18 cellular contexts compared by ENCODE assay signal in the genomic region with DNA sequence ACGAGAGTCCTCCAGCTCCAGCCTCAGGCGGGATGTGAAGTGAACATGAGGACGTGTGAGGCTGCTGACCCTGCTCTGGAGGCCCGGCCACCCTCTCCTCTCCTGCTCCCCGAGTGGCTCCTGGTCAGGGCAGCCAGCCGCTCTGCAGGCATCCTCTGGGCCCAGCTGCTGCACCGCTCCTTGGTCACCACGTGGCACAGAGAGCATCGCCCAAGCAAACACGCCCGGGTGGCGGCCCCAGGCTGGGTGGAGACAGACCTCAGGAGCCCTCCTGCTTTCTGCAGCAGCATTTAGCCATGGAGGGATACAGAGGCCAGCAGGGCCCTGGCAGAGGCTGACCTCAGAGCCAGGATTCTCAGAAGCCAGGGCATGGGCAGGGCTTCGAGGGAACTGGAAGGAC.
DNase-seq lines count a peak whose midpoint lies in the region; ATAC-seq and TF ChIP-seq lines count a peak whose summit lies in the region.
"Had no signal": no experiment of that assay in that cellular context is flagged by ENCODE, and none has a peak within 500 bp of the region (broad histone marks: within the 10 kb centered on the region; RNA-seq: fewer than 3 reads in every experiment).

No MANE protein-coding gene starts in this region.

- H4K8ac ChIP-seq in IMR-90 (ENCODE audit: low read depth in 2 of 2, low read length in 2 of 2) (no peak overlapping the region), neuronal stem cell (ENCODE audit: low read depth, low read length) (no peak overlapping the region)

- POLR2A ChIA-PET in IMR-90 (lab: Charles Lee; ENCODE audit: unreplicated experiment): no interaction called here
- POLR2A ChIA-PET in WTC11 (lab: Charles Lee): no interaction called here

- no peak overlapping the region for H3K18ac ChIP-seq in IMR-90 (ENCODE audit: low read depth, low read length)
- H3K18ac ChIP-seq in neuronal stem cell (ENCODE audit: low read length): no peak overlapping the region

- dilution Hi-C loops in IMR-90 (cut with HindIII; ENCODE audit: low sequenced_read_pairs, unreplicated experiment): no loop called here

- no peak overlapping the region for H3K14ac ChIP-seq in IMR-90 (replicated peaks; ENCODE audit: low read depth, low read length)
- H3K14ac ChIP-seq in neuronal stem cell (ENCODE audit: low read length): no peak overlapping the region

- TF ChIP-seq POLR2A in IMR-90 (IDR thresholded peaks at IDR 0.05; ENCODE audit: low read depth, low read length): no peak

- H3K4me1 ChIP-seq in IMR-90 (ENCODE audit: control insufficient read depth, insufficient read depth, low read length): peaks cover 3% of the 10 kb centered on the region
- H3K4me1 ChIP-seq in neuronal stem cell (ENCODE audit: control insufficient read depth in 2 of 2, insufficient read depth in 1 of 2, low read depth in 1 of 2, low read length in 2 of 2): peaks cover 0 to 3% of the 10 kb centered on the region in 2 donors
- H3K4me1 ChIP-seq: HAP-1 had no signal

- H4K20me1 ChIP-seq in IMR-90 (ENCODE audit: insufficient read depth, low read length): peaks cover 5% of the 10 kb centered on the region

- H2AK5ac ChIP-seq in IMR-90 (ENCODE audit: low read depth, low read length) (no peak overlapping the region), neuronal stem cell (ENCODE audit: low read depth, low read length) (no peak overlapping the region)

- no peaks in the 10 kb centered on the region for H3K36me3 Mint-ChIP-seq in WTC11
- H3K36me3 Mint-ChIP-seq: CD8-positive, alpha-beta memory T cell had no signal

- peaks cover 0 to 18% of the 10 kb centered on the region in 2 experiments; a peak in 1 of 4 replicates for H3K79me1 ChIP-seq in IMR-90 (ENCODE audit: low read depth in 1 of 2, low read length in 2 of 2)
- H3K79me1 ChIP-seq in neuronal stem cell (ENCODE audit: low read depth, low read length): peaks cover 3% of the 10 kb centered on the region

- no peaks in the 10 kb centered on the region for H3K9me3 ChIP-seq in IMR-90 (ENCODE audit: control insufficient read depth, insufficient read depth, low read length)
- H3K9me3 ChIP-seq in neuronal stem cell (replicated peaks in 1 of 2; ENCODE audit: control insufficient read depth in 2 of 2, insufficient read depth in 1 of 2, low read depth in 1 of 2, low read length in 2 of 2): no peaks in the 10 kb centered on the region
- H3K9me3 ChIP-seq: BLaER1, HAP-1 had no signal

- H3K4me3 ChIP-seq in IMR-90 (ENCODE audit: insufficient read depth, low read depth, low read length) (no peak overlapping the region), neuronal stem cell (ENCODE audit: low read length in 2 of 2) (no peak overlapping the region), H7 (ENCODE audit: insufficient read depth, low read depth, low read length) (no peak overlapping the region)
- H3K4me3 ChIP-seq: BLaER1, GM12878, GM23248, HAP-1 had no signal

- H3K36me3 ChIP-seq in IMR-90 (ENCODE audit: control insufficient read depth, insufficient read depth, low read length) (peaks cover 31% of the 10 kb centered on the region), neuronal stem cell (replicated peaks in 1 of 2; ENCODE audit: control insufficient read depth in 2 of 2, insufficient read depth in 2 of 2, low read length in 2 of 2) (peaks cover 12 to 80% of the 10 kb centered on the region in 2 donors), H7 (replicated peaks; ENCODE audit: control insufficient read depth, insufficient read depth, low read length) (peaks cover 4% of the 10 kb centered on the region)

- CTCF ChIA-PET in IMR-90 (lab: Yijun Ruan, JAX): no interaction called here
- CTCF ChIA-PET in WTC11 (lab: Charles Lee): no interaction called here

- no TSS peak for BruUV-seq in IMR-90 (replicated peaks; lab: Mats Ljungman, UMichigan)

- H3K9me1 ChIP-seq in IMR-90 (ENCODE audit: insufficient read depth, low read length): 0 out of 2 replicates have a peak, but pooled peaks cover 3% of the 10 kb centered on the region

- H3K4me3 Mint-ChIP-seq in WTC11: no peak overlapping the region
- H3K4me3 Mint-ChIP-seq: B cell; CD4-positive, alpha-beta T cell; CD8-positive, alpha-beta memory T cell had no signal

- WGBS in IMR-90 (ENCODE audit: extremely low coverage in 2 of 2, insufficient read length in 1 of 2), 2 experiments: 94% methylated on average over 6 of the region's 13 CpGs; no CpG with 5 or more reads in 1 of the 2 experiments
- WGBS in neuronal stem cell (ENCODE audit: extremely low coverage in 2 of 2, insufficient read length in 2 of 2, insufficient replicate concordance in 1 of 2), 2 donors: no CpG with 5 or more reads among the region's 13 CpGs

- no peak for TF ChIP-seq CTCF in IMR-90 (conservative IDR thresholded peaks at IDR 0.05; ENCODE audit: low read depth, low read length)
- no peak for TF ChIP-seq CTCF in WTC11 (IDR thresholded peaks at IDR 0.05)

- H2AFZ ChIP-seq in IMR-90 (replicated peaks; ENCODE audit: low read length, poor library complexity): no peak overlapping the region
- H2AFZ ChIP-seq in neuronal stem cell (ENCODE audit: low read length): no peak overlapping the region
- H2AFZ ChIP-seq: GM23248 had no signal

- H3K56ac ChIP-seq in IMR-90 (ENCODE audit: extremely low read depth, insufficient read depth, low read length): no peak overlapping the region

- no peak overlapping the region for H2BK20ac ChIP-seq in IMR-90 (ENCODE audit: low read depth, low read length)

- no peaks in the 10 kb centered on the region for H3K27me3 ChIP-seq in IMR-90 (ENCODE audit: control insufficient read depth, insufficient read depth, low read length)
- no peaks in the 10 kb centered on the region for H3K27me3 ChIP-seq in neuronal stem cell (ENCODE audit: control insufficient read depth in 3 of 3, insufficient read depth in 3 of 3, low read depth in 1 of 3, low read length in 3 of 3)
- H3K27me3 ChIP-seq in H7 (ENCODE audit: control insufficient read depth, insufficient read depth, low read length): no peaks in the 10 kb centered on the region
- H3K27me3 ChIP-seq: BLaER1 had no signal

- no peak overlapping the region for H2BK12ac ChIP-seq in neuronal stem cell (ENCODE audit: low read length)

- no peak for TF ChIP-seq RAD21 in IMR-90 (IDR thresholded peaks at IDR 0.05; ENCODE audit: low read length)

- H4K5ac ChIP-seq in IMR-90 (ENCODE audit: low read depth, low read length): no peak overlapping the region

- H3K23ac ChIP-seq in IMR-90 (ENCODE audit: low read depth, low read length) (no peak overlapping the region), neuronal stem cell (ENCODE audit: low read depth, low read length, poor library complexity) (no peak overlapping the region)

- intact Hi-C loops in IMR-90 (cut with micrococcal nuclease): no loop called here

- ATAC-seq in IMR-90 (ENCODE audit: low read depth) (no peak), WTC11 (no peak)
- ATAC-seq: GM12878 had no signal

- H3K4ac ChIP-seq in IMR-90 (ENCODE audit: low read depth, low read length): no peak overlapping the region
- no peak overlapping the region for H3K4ac ChIP-seq in neuronal stem cell (ENCODE audit: low read length)

- H3K27ac Mint-ChIP-seq in WTC11: no peak overlapping the region
- H3K27ac Mint-ChIP-seq: B cell; CD4-positive, alpha-beta T cell; CD8-positive, alpha-beta memory T cell had no signal

- peaks cover 2% of the 10 kb centered on the region; the same call in 1 of the 2 replicates for H3K4me1 Mint-ChIP-seq in WTC11
- H3K4me1 Mint-ChIP-seq: B cell; CD8-positive, alpha-beta memory T cell had no signal

- in situ Hi-C loops in IMR-90 (cut with MboI; ENCODE audit: low sequenced_read_pairs): loop anchor here (25.0 kb wide), 1 partner anchor 604 kb away; no protein-coding TSS in a partner anchor

- no peak overlapping the region for H2BK120ac ChIP-seq in IMR-90 (ENCODE audit: low read depth, low read length)
- H2BK120ac ChIP-seq in neuronal stem cell (ENCODE audit: low read depth, low read length): no peak overlapping the region

- no peaks in the 10 kb centered on the region for H3K27me3 Mint-ChIP-seq in WTC11 (ENCODE audit: low read depth)
- H3K27me3 Mint-ChIP-seq: B cell; CD4-positive, alpha-beta T cell; CD8-positive, alpha-beta memory T cell had no signal

- no peak overlapping the region for H2BK5ac ChIP-seq in IMR-90 (ENCODE audit: low read depth, low read length, poor library complexity, severe bottlenecking)
- H2BK5ac ChIP-seq in neuronal stem cell (ENCODE audit: low read length): no peak overlapping the region

- H4K91ac ChIP-seq in IMR-90 (ENCODE audit: insufficient read depth, low read depth, low read length): no peak overlapping the region
- no peak overlapping the region for H4K91ac ChIP-seq in neuronal stem cell (ENCODE audit: low read depth, low read length, poor library complexity)

- DNase-seq in IMR-90: no peak
- no peak for DNase-seq in neuronal stem cell (ENCODE audit: low spot score)
- DNase-seq in NCI-H146 (lab: John Stamatoyannopoulos, UW): no peak
- DNase-seq in H7: no peak
- DNase-seq in WTC11 (ENCODE audit: low spot score): no peak
- DNase-seq: CD4-positive, alpha-beta T cell; CD8-positive, alpha-beta memory T cell; DMS 273 treated with DMSO at 0.1 percent for 48 hours; DMS79; EL; GDM1; GM23248 had no signal

- H3K27ac ChIP-seq in IMR-90 (ENCODE audit: insufficient read depth, low read length) (no peak overlapping the region), angular gyrus (ENCODE audit: low read depth, low read length) (peak overlapping the region; percentile 15), neuronal stem cell (replicated peaks; ENCODE audit: low read length) (no peak overlapping the region)
- H3K27ac ChIP-seq: BLaER1, C4-2B, GM23248 had no signal

- H3K9ac ChIP-seq in IMR-90 (ENCODE audit: low read depth, low read length) (no peak overlapping the region), neuronal stem cell (ENCODE audit: low read depth, low read length, poor library complexity) (peak overlapping the region; percentile 36)
- H3K9ac ChIP-seq: BLaER1, GM23248 had no signal

- H3K4me2 ChIP-seq in IMR-90 (ENCODE audit: low read depth, low read length) (no peak overlapping the region), neuronal stem cell (ENCODE audit: insufficient read depth, low read length, poor library complexity, severe bottlenecking) (no peak overlapping the region)
- H3K4me2 ChIP-seq: BLaER1 had no signal

- no peak overlapping the region for H2BK15ac ChIP-seq in IMR-90 (ENCODE audit: low read depth, low read length)
- no peak overlapping the region for H2BK15ac ChIP-seq in neuronal stem cell (ENCODE audit: low read length)

- peak overlapping the region; percentile 42 for H2AK9ac ChIP-seq in IMR-90 (replicated peaks; ENCODE audit: low read depth, low read length, poor library complexity)

- H3K9me3 Mint-ChIP-seq in WTC11: no peaks in the 10 kb centered on the region
- H3K9me3 Mint-ChIP-seq: CD4-positive, alpha-beta T cell; CD8-positive, alpha-beta memory T cell had no signal

TF ChIP-seq in IMR-90, 13 proteins besides CTCF, POLR2A, EP300 and RAD21 (continues in another document):
- TF ChIP-seq CEBPB (IDR thresholded peaks at IDR 0.05; ENCODE audit: low read depth, low read length): no peak

TF ChIP-seq in WTC11, 78 proteins besides CTCF, POLR2A, EP300 and RAD21 (continues in another document):
- TF ChIP-seq TCF7 (CRISPR knock-in tag; IDR thresholded peaks at IDR 0.05; ENCODE audit: low read depth) (no peak), TEAD1 (CRISPR knock-in tag; IDR thresholded peaks at IDR 0.05) (no peak), NR1H2 (CRISPR knock-in tag; IDR thresholded peaks at IDR 0.05) (no peak)
